In genomic region chr10:124724279-124725027, GRCh38 we compare ENCODE assay signal across 7 cellular contexts. TPM values are rescaled to one million over a fixed set of nuclear protein-coding genes. Genes with fewer than 3 reads are reported as not detected.
DNase-seq lines count a peak whose midpoint lies in the region; ATAC-seq, FAIRE-seq and TF ChIP-seq lines count a peak whose summit lies in the region.

No MANE protein-coding gene starts in this region.

- no peak overlapping the region for H3K4me3 ChIP-seq in HepG2 (replicated peaks in 1 of 3; ENCODE audit: insufficient read depth in 1 of 3, low read depth in 2 of 3, low read length in 3 of 3)
- H3K4me3 ChIP-seq in small intestine (ENCODE audit: low read depth in 1 of 2, low read length in 2 of 2) = no peak overlapping the region

- TF ChIP-seq EP300 in HepG2 (IDR thresholded peaks at IDR 0.05; ENCODE audit: low read depth in 2 of 2, low read length in 2 of 2) (peak in 1 of 2 experiments; percentile 43; a peak in 1 of 4 replicates), HepG2 (CRISPR knock-in tag; IDR thresholded peaks at IDR 0.05; ENCODE audit: borderline replicate concordance) (peak; percentile 72; the same call in 1 of the 2 replicates)

- no peaks in the 10 kb centered on the region for H3K9me3 Mint-ChIP-seq in IgD-negative memory B cell
- H3K9me3 Mint-ChIP-seq in activated T-helper 2 cell treated with anti-CD3 and anti-CD28 coated beads, Interferon-gamma antibody, Interleukin-2, Interleukin-4, amounts not matched to agents 10 μg/mL and 5 μg/mL and 100 μg/mL, durations not matched to agents 14 hours and 24 hours and 36 hours = no peaks in the 10 kb centered on the region

- peak overlapping the region; percentile 88 to 98 (median 98) for H3K27ac Mint-ChIP-seq in IgD-negative memory B cell
- peak overlapping the region; percentile 91 for H3K27ac Mint-ChIP-seq in activated T-helper 2 cell treated with anti-CD3 and anti-CD28 coated beads, Interferon-gamma antibody, Interleukin-2, Interleukin-4, amounts not matched to agents 10 μg/mL and 5 μg/mL and 100 μg/mL, durations not matched to agents 14 hours and 24 hours and 36 hours

- intact Hi-C loops in activated T-helper 2 cell treated with anti-CD3 and anti-CD28 coated beads, Interferon-gamma antibody, Interleukin-2, Interleukin-4, amounts not matched to agents 10 μg/mL and 5 μg/mL and 100 μg/mL, durations not matched to agents 14 hours and 24 hours and 36 hours (cut with micrococcal nuclease) = no loop called here
- intact Hi-C loops in HepG2 (cut with micrococcal nuclease; ENCODE audit: unreplicated experiment) = no loop called here

- H3K27me3 ChIP-seq in HepG2 (ENCODE audit: control insufficient read depth in 1 of 2, insufficient read depth in 2 of 2, low read length in 2 of 2) = no peaks in the 10 kb centered on the region
- H3K27me3 ChIP-seq in small intestine (ENCODE audit: control insufficient read depth in 2 of 2, insufficient read depth in 2 of 2, low read length in 2 of 2) = no peaks in the 10 kb centered on the region

- H3K4me1 Mint-ChIP-seq in IgD-negative memory B cell = peaks cover 58 to 82% (median 75%) of the 10 kb centered on the region in 3 donors
- peaks cover 67% of the 10 kb centered on the region for H3K4me1 Mint-ChIP-seq in activated T-helper 2 cell treated with anti-CD3 and anti-CD28 coated beads, Interferon-gamma antibody, Interleukin-2, Interleukin-4, amounts not matched to agents 10 μg/mL and 5 μg/mL and 100 μg/mL, durations not matched to agents 14 hours and 24 hours and 36 hours (ENCODE audit: low read depth)

- peak overlapping the region; percentile 19 for H3K9ac ChIP-seq in HepG2 (ENCODE audit: insufficient read depth, low read depth, low read length)

- peak; percentile 64 for ATAC-seq in HepG2
- ATAC-seq in HG02840 (IDR thresholded peaks at IDR 0.05; ENCODE audit: low FRiP score, unreplicated experiment) = no peak

- H4K20me1 ChIP-seq in HepG2 (ENCODE audit: insufficient read depth, low read length) = no peaks in the 10 kb centered on the region

- H3K27me3 Mint-ChIP-seq in IgD-negative memory B cell = no peaks in the 10 kb centered on the region
- no peaks in the 10 kb centered on the region for H3K27me3 Mint-ChIP-seq in activated T-helper 2 cell treated with anti-CD3 and anti-CD28 coated beads, Interferon-gamma antibody, Interleukin-2, Interleukin-4, amounts not matched to agents 10 μg/mL and 5 μg/mL and 100 μg/mL, durations not matched to agents 14 hours and 24 hours and 36 hours (ENCODE audit: low read depth)

- in situ Hi-C loops in HepG2 (cut with HindIII; ENCODE audit: extremely low pct_ligation_motif_present, low pct_unique_long_range_greater_than_20kb) = no loop called here

- H3K27ac ChIP-seq in HepG2 (ENCODE audit: extremely low read length, insufficient read depth, low read length) (peak overlapping the region; percentile 41), small intestine (ENCODE audit: low read depth in 1 of 2, low read length in 1 of 2) (peak overlapping the region; percentile 81 to 91)

- FAIRE-seq in HepG2 (lab: Jason Lieb, UNC) (no peak), small intestine (lab: Jason Lieb, UNC) (no peak)

- H2AFZ ChIP-seq in HepG2 (ENCODE audit: low read length) = no peak overlapping the region

- DNase-seq in activated T-helper 2 cell treated with anti-CD3 and anti-CD28 coated beads, Interferon-gamma antibody, Interleukin-2, Interleukin-4, amounts not matched to agents 10 μg/mL and 5 μg/mL and 100 μg/mL, durations not matched to agents 14 hours and 24 hours and 36 hours (ENCODE audit: low spot score) = no peak
- peak; percentile 72 for DNase-seq in HepG2 (ENCODE audit: low spot score)
- DNase-seq in small intestine = peak; percentile 62
- DNase-seq in NCI-H2196 treated with DMSO at 0.1 percent for 48 hours (lab: John Stamatoyannopoulos, UW; ENCODE audit: unreplicated experiment) = no peak
- DNase-seq in 8988T = no peak

- TF ChIP-seq RAD21 in HepG2 (CRISPR knock-in tag; IDR thresholded peaks at IDR 0.05) = no peak

- POLR2A ChIA-PET in HepG2 (lab: Yijun Ruan, JAX) = interaction anchor here (0.7 to 1.0 kb wide), 2 partner anchors 8 to 18 kb away, joined by 3 to 5 read pairs; no protein-coding TSS in a partner anchor

- peaks cover 50% of the 10 kb centered on the region for H3K4me1 ChIP-seq in HepG2 (ENCODE audit: insufficient read depth, low read length)
- peaks cover 26 to 54% of the 10 kb centered on the region in 2 donors for H3K4me1 ChIP-seq in small intestine (ENCODE audit: control insufficient read depth in 2 of 2, insufficient read depth in 1 of 2, low read depth in 1 of 2, low read length in 1 of 2)

- H3K36me3 Mint-ChIP-seq in IgD-negative memory B cell = peaks cover 2% of the 10 kb centered on the region
- peaks cover 34% of the 10 kb centered on the region for H3K36me3 Mint-ChIP-seq in activated T-helper 2 cell treated with anti-CD3 and anti-CD28 coated beads, Interferon-gamma antibody, Interleukin-2, Interleukin-4, amounts not matched to agents 10 μg/mL and 5 μg/mL and 100 μg/mL, durations not matched to agents 14 hours and 24 hours and 36 hours (ENCODE audit: low read depth)

- CTCF ChIA-PET in HepG2 (lab: Yijun Ruan, JAX; ENCODE audit: low intra/inter-chr PET ratio, low total read pairs) = no interaction called here

- peak overlapping the region; percentile 9 to 89 (median 86) for H3K4me3 Mint-ChIP-seq in IgD-negative memory B cell
- H3K4me3 Mint-ChIP-seq in activated T-helper 2 cell treated with anti-CD3 and anti-CD28 coated beads, Interferon-gamma antibody, Interleukin-2, Interleukin-4, amounts not matched to agents 10 μg/mL and 5 μg/mL and 100 μg/mL, durations not matched to agents 14 hours and 24 hours and 36 hours (ENCODE audit: low read depth) = no peak overlapping the region

- TF ChIP-seq POLR2A in HepG2 (IDR thresholded peaks at IDR 0.05; ENCODE audit: insufficient read depth in 1 of 2, low read depth in 2 of 2, low read length in 2 of 2) = no peak

- TF ChIP-seq CTCF in HepG2 (CRISPR knock-in tag; IDR thresholded peaks at IDR 0.05) = 0 out of 2 replicates have a peak, but pooled peaks have one; percentile 26

- BruUV-seq in HepG2 (replicated peaks; lab: Mats Ljungman, UMichigan) = no TSS peak

- H3K36me3 ChIP-seq in HepG2 (replicated peaks in 1 of 2; ENCODE audit: control insufficient read depth in 1 of 2, insufficient read depth in 2 of 2, low read length in 2 of 2) (peaks cover 1 to 3% of the 10 kb centered on the region in 2 experiments; a peak in 2 of 5 replicates), small intestine (ENCODE audit: control insufficient read depth in 2 of 2, insufficient read depth in 2 of 2, low read length in 2 of 2) (no peaks in the 10 kb centered on the region)

- H3K9me3 ChIP-seq in HepG2 (ENCODE audit: low read length) (no peaks in the 10 kb centered on the region), small intestine (ENCODE audit: control insufficient read depth, low read depth) (no peaks in the 10 kb centered on the region)

- WGBS in HepG2 (ENCODE audit: low lambda C conversion rate) = 42% methylated on average over 13 of the region's 20 CpGs
- WGBS in small intestine, 3 donors = 23 to 66% (median 36%) methylated on average over 20 of the region's 20 CpGs

- peaks cover 40% of the 10 kb centered on the region for H3K79me2 ChIP-seq in HepG2 (ENCODE audit: insufficient read depth, low read length)

- 0 out of 2 replicates have a peak overlapping the region, but pooled peaks have one; percentile 9 for H3K4me2 ChIP-seq in HepG2 (ENCODE audit: low read depth, low read length)

TF ChIP-seq in HepG2, 621 proteins besides CTCF, POLR2A, EP300 and RAD21 (continues in another document):
- TF ChIP-seq MAZ (IDR thresholded peaks at IDR 0.05; ENCODE audit: borderline replicate concordance, low read depth, low read length) = no peak
- no peak for TF ChIP-seq MAZ (CRISPR knock-in tag; IDR thresholded peaks at IDR 0.05; ENCODE audit: low read depth)
- TF ChIP-seq JUND (CRISPR knock-in tag; IDR thresholded peaks at IDR 0.05) = no peak
- no peak for TF ChIP-seq ZBTB1 (CRISPR knock-in tag; IDR thresholded peaks at IDR 0.05; ENCODE audit: borderline replicate concordance)
- TF ChIP-seq MXD1 (CRISPR knock-in tag; IDR thresholded peaks at IDR 0.05) = no peak
- TF ChIP-seq AKAP8 (CRISPR knock-in tag; IDR thresholded peaks at IDR 0.05) = no peak
- TF ChIP-seq ZNF30 (CRISPR knock-in tag; IDR thresholded peaks at IDR 0.05) = no peak

RNA-seq across cellular contexts. Expression of gene FAM53B, which starts 19.7 kb away (rescaled TPM):
- 48.9 TPM for polyA plus RNA-seq in IgD-negative memory B cell
- 18.1 and 19.3 TPM in 2 replicates for total RNA-seq in activated T-helper 2 cell treated with anti-CD3 and anti-CD28 coated beads, Interferon-gamma antibody, Interleukin-2, Interleukin-4, amounts not matched to agents 10 μg/mL and 5 μg/mL and 100 μg/mL, durations not matched to agents 14 hours and 24 hours and 36 hours
- total RNA-seq in HepG2 (2016; rRNA removed; fragmentation: Illumina TruSeq; extraction: Trizol) = 17.6 and 19.3 TPM in 2 replicates
- total RNA-seq in HepG2 (2016; cell fraction: cytosol; rRNA removed; fragmentation: Illumina TruSeq; extraction: Trizol; ENCODE audit: low read depth) = 37.4 and 40.4 TPM in 2 replicates
- 15.2 and 19.1 TPM in 2 replicates for total RNA-seq in HepG2 (2016; cell fraction: insoluble cytoplasmic fraction; rRNA removed; fragmentation: Illumina TruSeq; extraction: Trizol)
- total RNA-seq in HepG2 (2016; cell fraction: membrane; rRNA removed; fragmentation: Illumina TruSeq; extraction: Trizol) = 19.0 and 21.2 TPM in 2 replicates
- total RNA-seq in HepG2 (2016; cell fraction: nucleus; rRNA removed; fragmentation: Illumina TruSeq; extraction: Trizol) = 13.6 and 18.0 TPM in 2 replicates
- 5.8 and 6.4 TPM in 2 replicates for polyA plus RNA-seq in HepG2 (2011; rRNA removed)
- 4.7 and 7.2 TPM in 2 replicates for polyA plus RNA-seq in HepG2 (2011; cell fraction: cytosol; rRNA removed)
- 7.7 and 11.9 TPM in 2 replicates for polyA plus RNA-seq in HepG2 (2011; cell fraction: nucleus; rRNA removed)
- 3.5 and 5.6 TPM in 2 replicates for polyA plus RNA-seq in HepG2 (2012)
- polyA plus RNA-seq in HepG2 (2016; cell fraction: cytosol; fragmentation: Illumina TruSeq; extraction: Trizol; ENCODE audit: low read depth) = 0.71 and 0.72 TPM in 2 replicates
- polyA plus RNA-seq in HepG2 (2016; cell fraction: insoluble cytoplasmic fraction; fragmentation: Illumina TruSeq; extraction: Trizol; ENCODE audit: low read depth) = 10.3 and 11.4 TPM in 2 replicates
- 3.6 and 4.1 TPM in 2 replicates for polyA plus RNA-seq in HepG2 (2016; cell fraction: membrane; fragmentation: Illumina TruSeq; extraction: Trizol; ENCODE audit: low read depth)
- 13.5 and 14.8 TPM in 2 replicates for polyA plus RNA-seq in HepG2 (2016; cell fraction: nucleus; fragmentation: Illumina TruSeq; extraction: Trizol; ENCODE audit: insufficient read depth, low read depth)
- 28.7 and 33.7 TPM in 2 replicates for polyA minus RNA-seq in HepG2 (2011; rRNA and poly(A)+ RNA removed; ENCODE audit: low replicate concordance)
- polyA minus RNA-seq in HepG2 (2011; cell fraction: cytosol; rRNA and poly(A)+ RNA removed) = 7.5 and 12.7 TPM in 2 replicates
- 9.5 and 10.1 TPM in 2 replicates for polyA minus RNA-seq in HepG2 (2011; cell fraction: nucleus; rRNA and poly(A)+ RNA removed)
- polyA plus RNA-seq in small intestine = 10 to 100 TPM; 15.1 to 30.2 (median 18.8) TPM

Comparison
In these comparisons a context has a peak if more than half of its experiments do, and no peak if none do; other contexts are left out.
1. DNase-seq: peak in HepG2 (single experiment) and small intestine (single experiment); none in activated T-helper 2 cell treated with anti-CD3 and anti-CD28 coated beads, Interferon-gamma antibody, Interleukin-2, Interleukin-4, amounts not matched to agents 10 μg/mL and 5 μg/mL and 100 μg/mL, durations not matched to agents 14 hours and 24 hours and 36 hours (single experiment), NCI-H2196 treated with DMSO at 0.1 percent for 48 hours (single experiment) and 8988T (single experiment).